ENCODE assay signal across 5 cellular contexts in genomic region chr7:6933954-6934632, GRCh38.
A peak's percentile ranks its signal among the peaks of the same experiment; 100 is the strongest.
DNase-seq lines count a peak whose midpoint lies in the region; ATAC-seq, FAIRE-seq and TF ChIP-seq lines count a peak whose summit lies in the region.
"Not testable (repeated sequence)": the region's sequence is repeated elsewhere in the genome, so short reads cannot be mapped to it uniquely, and the experiment has no call there.

No MANE protein-coding gene starts in this region.

- CTCF ChIA-PET in K562 (lab: Yijun Ruan, JAX; ENCODE audit: low intra/inter-chr PET ratio); HepG2 (lab: Yijun Ruan, JAX; ENCODE audit: low intra/inter-chr PET ratio, low total read pairs): not testable (repeated sequence)
- CTCF ChIA-PET in H1 (lab: Charles Lee; ENCODE audit: partially characterized antibody) = interaction anchor here (1.0 kb wide), 1 partner anchor 76 kb away, joined by 3 read pairs; no protein-coding TSS in a partner anchor

- not testable (repeated sequence) for H2AFZ ChIP-seq in K562 (ENCODE audit: low read depth, low read length); H1 (ENCODE audit: low read length); HepG2 (ENCODE audit: low read length); neuronal stem cell (ENCODE audit: low read length)

- H3K4me1 Mint-ChIP-seq in T-helper 17 cell = not testable (repeated sequence)

- WGBS in K562 (ENCODE audit: insufficient coverage, low coverage, missing lambda C conversion rate) = 49% methylated on average over 14 of the region's 17 CpGs
- 93% methylated on average over 15 of the region's 17 CpGs; no CpG with 5 or more reads in 1 of the 2 experiments for WGBS in H1 (ENCODE audit: extremely low coverage in 1 of 2, insufficient coverage in 1 of 2, insufficient read length in 1 of 2, insufficient replicate concordance in 2 of 2, low coverage in 1 of 2, low lambda C conversion rate in 2 of 2, missing lambda C conversion rate in 1 of 2), 2 experiments
- WGBS in HepG2 (ENCODE audit: low lambda C conversion rate) = 67% methylated on average over 17 of the region's 17 CpGs
- WGBS in neuronal stem cell (ENCODE audit: extremely low coverage in 2 of 2, insufficient read length in 2 of 2, insufficient replicate concordance in 1 of 2), 2 donors = no CpG with 5 or more reads among the region's 17 CpGs

- not testable (repeated sequence) for H3K9me1 ChIP-seq in K562 (ENCODE audit: control insufficient read depth, insufficient read depth, low read length)

- FAIRE-seq in K562 (lab: Jason Lieb, UNC); H1 (lab: Jason Lieb, UNC); HepG2 (lab: Jason Lieb, UNC): not testable (repeated sequence)

- not testable (repeated sequence) for H3K23me2 ChIP-seq in H1 (ENCODE audit: low read depth, low read length)

- H2BK120ac ChIP-seq in H1 (replicated peaks; ENCODE audit: low read depth, low read length); neuronal stem cell (ENCODE audit: low read depth, low read length): not testable (repeated sequence)

- H4K5ac ChIP-seq in H1 (ENCODE audit: insufficient read length, low read depth, low read length) = not testable (repeated sequence)

- not testable (repeated sequence) for TF ChIP-seq CTCF in K562 (IDR thresholded peaks at IDR 0.05 in 2 of 3, conservative IDR thresholded peaks at IDR 0.05 in 1 of 3; ENCODE audit: insufficient read depth in 2 of 3, low read depth in 1 of 3, low read length in 3 of 3); H1 (IDR thresholded peaks at IDR 0.05; ENCODE audit: control extremely low read depth in 1 of 3, insufficient read depth in 1 of 3, low read depth in 1 of 3, low read length in 3 of 3); HepG2 (CRISPR knock-in tag; IDR thresholded peaks at IDR 0.05)

- TF ChIP-seq EP300 in K562 (IDR thresholded peaks at IDR 0.05; ENCODE audit: low read length); H1 (IDR thresholded peaks at IDR 0.05; ENCODE audit: borderline replicate concordance in 1 of 2, low read depth in 2 of 2, low read length in 2 of 2); HepG2 (IDR thresholded peaks at IDR 0.05; ENCODE audit: low read depth in 2 of 2, low read length in 2 of 2); HepG2 (CRISPR knock-in tag; IDR thresholded peaks at IDR 0.05; ENCODE audit: borderline replicate concordance): not testable (repeated sequence)

- not testable (repeated sequence) for H2BK5ac ChIP-seq in H1 (ENCODE audit: low read depth, low read length); neuronal stem cell (ENCODE audit: low read length)

- H3K27ac Mint-ChIP-seq in T-helper 17 cell = peak overlapping the region; percentile 62

- TF ChIP-seq RAD21 in K562 (CRISPR knock-in tag; conservative IDR thresholded peaks at IDR 0.05 in 1 of 2, IDR thresholded peaks at IDR 0.05 in 1 of 2); H1 (IDR thresholded peaks at IDR 0.05 in 1 of 2, conservative IDR thresholded peaks at IDR 0.05 in 1 of 2; ENCODE audit: low read depth in 2 of 2, low read length in 2 of 2); HepG2 (CRISPR knock-in tag; IDR thresholded peaks at IDR 0.05): not testable (repeated sequence)

- H3K56ac ChIP-seq in H1 (replicated peaks; ENCODE audit: insufficient read length, low read depth, low read length) = not testable (repeated sequence)

- not testable (repeated sequence) for H2BK20ac ChIP-seq in H1 (ENCODE audit: low read length)

- not testable (repeated sequence) for H3K27me3 ChIP-seq in K562 (ENCODE audit: control insufficient read depth in 2 of 2, insufficient read depth in 2 of 2, low read length in 2 of 2); H1 (replicated peaks in 1 of 4; ENCODE audit: control insufficient read depth in 3 of 4, extremely low read depth in 1 of 4, insufficient read depth in 3 of 4, low read length in 3 of 4); HepG2 (ENCODE audit: control insufficient read depth in 1 of 2, insufficient read depth in 2 of 2, low read length in 2 of 2); neuronal stem cell (ENCODE audit: control insufficient read depth in 3 of 3, insufficient read depth in 3 of 3, low read depth in 1 of 3, low read length in 3 of 3)

- TF ChIP-seq POLR2A in K562 (conservative IDR thresholded peaks at IDR 0.05); H1 (IDR thresholded peaks at IDR 0.05; ENCODE audit: control extremely low read depth in 1 of 2, low read depth in 2 of 2, low read length in 2 of 2); HepG2 (IDR thresholded peaks at IDR 0.05; ENCODE audit: insufficient read depth in 1 of 2, low read depth in 2 of 2, low read length in 2 of 2): not testable (repeated sequence)

- in situ Hi-C loops in K562 (cut with MboI); HepG2 (cut with HindIII; ENCODE audit: extremely low pct_ligation_motif_present, low pct_unique_long_range_greater_than_20kb): not testable (repeated sequence)

- not testable (repeated sequence) for H4K91ac ChIP-seq in H1 (replicated peaks; ENCODE audit: insufficient read length, low read length); neuronal stem cell (ENCODE audit: low read depth, low read length, poor library complexity)

- not testable (repeated sequence) for H3K4me3 ChIP-seq in K562; H1 (ENCODE audit: extremely low read depth in 1 of 4, insufficient read depth in 2 of 4, low read depth in 3 of 4, low read length in 4 of 4); HepG2 (replicated peaks in 1 of 3; ENCODE audit: insufficient read depth in 1 of 3, low read depth in 2 of 3, low read length in 3 of 3); neuronal stem cell (ENCODE audit: low read length in 2 of 2)

- not testable (repeated sequence) for H3K36me3 ChIP-seq in K562 (ENCODE audit: control insufficient read depth, insufficient read depth, low read length); H1 (ENCODE audit: control insufficient read depth in 2 of 4, insufficient read depth in 4 of 4, low read length in 3 of 4); HepG2 (replicated peaks in 1 of 2; ENCODE audit: control insufficient read depth in 1 of 2, insufficient read depth in 2 of 2, low read length in 2 of 2); neuronal stem cell (replicated peaks in 1 of 2; ENCODE audit: control insufficient read depth in 2 of 2, insufficient read depth in 2 of 2, low read length in 2 of 2)

- H3K79me2 ChIP-seq in K562 (ENCODE audit: control insufficient read depth, insufficient read depth, low read length); H1 (ENCODE audit: control insufficient read depth in 1 of 2, insufficient read depth in 2 of 2, low read length in 2 of 2); HepG2 (ENCODE audit: insufficient read depth, low read length): not testable (repeated sequence)

- not testable (repeated sequence) for H2BK15ac ChIP-seq in H1 (ENCODE audit: low read length); neuronal stem cell (ENCODE audit: low read length)

- not testable (repeated sequence) for H3K27ac ChIP-seq in K562 (ENCODE audit: extremely low read depth, low read depth, low read length); H1 (ENCODE audit: low read depth, low read length); HepG2 (ENCODE audit: extremely low read length, insufficient read depth, low read length); neuronal stem cell (replicated peaks; ENCODE audit: low read length)

- not testable (repeated sequence) for BruUV-seq in K562 (replicated peaks; lab: Mats Ljungman, UMichigan); HepG2 (replicated peaks; lab: Mats Ljungman, UMichigan)

- not testable (repeated sequence) for DNase-seq in T-helper 17 cell; K562 (ENCODE audit: extremely low read depth in 1 of 4, low spot score in 3 of 4); H1 (ENCODE audit: low read depth in 1 of 2, low spot score in 2 of 2); HepG2 (ENCODE audit: low spot score); neuronal stem cell (ENCODE audit: low spot score)

- not testable (repeated sequence) for H3K4me2 ChIP-seq in K562 (ENCODE audit: insufficient read depth, low read length); H1 (ENCODE audit: insufficient read depth in 1 of 2, low read depth in 2 of 2, low read length in 2 of 2); HepG2 (ENCODE audit: low read depth, low read length); neuronal stem cell (ENCODE audit: insufficient read depth, low read length, poor library complexity, severe bottlenecking)

- not testable (repeated sequence) for H2AK5ac ChIP-seq in H1 (ENCODE audit: low read depth, low read length)
- peak overlapping the region; percentile 56 for H2AK5ac ChIP-seq in neuronal stem cell (ENCODE audit: low read depth, low read length)

- not testable (repeated sequence) for H3K9me3 ChIP-seq in T-helper 17 cell (ENCODE audit: control insufficient read depth, low read length, poor library complexity, severe bottlenecking); K562 (replicated peaks; ENCODE audit: control insufficient read depth, insufficient read depth, low read depth, low read length); H1 (ENCODE audit: insufficient read depth in 2 of 2, low read depth in 1 of 2, low read length in 1 of 2); HepG2 (ENCODE audit: low read length); neuronal stem cell (replicated peaks in 1 of 2; ENCODE audit: control insufficient read depth in 2 of 2, insufficient read depth in 1 of 2, low read depth in 1 of 2, low read length in 2 of 2)

- not testable (repeated sequence) for H3K23ac ChIP-seq in H1 (ENCODE audit: insufficient read length); neuronal stem cell (ENCODE audit: low read depth, low read length, poor library complexity)

- not testable (repeated sequence) for H3K14ac ChIP-seq in H1 (ENCODE audit: insufficient read length); neuronal stem cell (ENCODE audit: low read length)

- ATAC-seq in T-helper 17 cell, K562, HepG2: not testable (repeated sequence)

- not testable (repeated sequence) for H4K8ac ChIP-seq in H1 (ENCODE audit: extremely low read depth, insufficient read depth, low read length); neuronal stem cell (ENCODE audit: low read depth, low read length)

- not testable (repeated sequence) for H3K4me1 ChIP-seq in K562 (replicated peaks in 1 of 2; ENCODE audit: control insufficient read depth in 2 of 2, insufficient read depth in 2 of 2, low read length in 2 of 2); H1 (replicated peaks in 1 of 4; ENCODE audit: control insufficient read depth in 3 of 4, insufficient read depth in 4 of 4, low read length in 3 of 4); neuronal stem cell (ENCODE audit: control insufficient read depth in 2 of 2, insufficient read depth in 1 of 2, low read depth in 1 of 2, low read length in 2 of 2)
- peaks cover 10% of the 10 kb centered on the region; the same call in 1 of the 2 replicates for H3K4me1 ChIP-seq in HepG2 (ENCODE audit: insufficient read depth, low read length)

- POLR2A ChIA-PET in K562 (lab: Yijun Ruan, JAX); H1 (lab: Charles Lee; ENCODE audit: partially characterized antibody); HepG2 (lab: Yijun Ruan, JAX): not testable (repeated sequence)

- not testable (repeated sequence) for H3K79me1 ChIP-seq in H1 (ENCODE audit: low read depth, low read length); neuronal stem cell (ENCODE audit: low read depth, low read length)

- not testable (repeated sequence) for H3K27me3 Mint-ChIP-seq in T-helper 17 cell

- H3K36me3 Mint-ChIP-seq in T-helper 17 cell (ENCODE audit: low read depth) = not testable (repeated sequence)

- H3K9ac ChIP-seq in K562 (ENCODE audit: insufficient read depth in 1 of 2, low read depth in 2 of 2, low read length in 2 of 2); H1 (replicated peaks in 1 of 4; ENCODE audit: extremely low read depth in 1 of 4, low read depth in 3 of 4, low read length in 3 of 4); HepG2 (ENCODE audit: insufficient read depth, low read depth, low read length): not testable (repeated sequence)
- H3K9ac ChIP-seq in neuronal stem cell (ENCODE audit: low read depth, low read length, poor library complexity) = peak overlapping the region; percentile 30

- H4K20me1 ChIP-seq in K562 (replicated peaks; ENCODE audit: control insufficient read depth, insufficient read depth, low read length); H1 (replicated peaks in 1 of 2; ENCODE audit: control insufficient read depth in 1 of 2, insufficient read depth in 2 of 2, low read length in 2 of 2); HepG2 (ENCODE audit: insufficient read depth, low read length): not testable (repeated sequence)

- H3K18ac ChIP-seq in H1 (ENCODE audit: extremely low read depth, low read length); neuronal stem cell (ENCODE audit: low read length): not testable (repeated sequence)

- not testable (repeated sequence) for H3K4me3 Mint-ChIP-seq in T-helper 17 cell

- intact Hi-C loops in K562 (cut with micrococcal nuclease); HepG2 (cut with micrococcal nuclease; ENCODE audit: unreplicated experiment): not testable (repeated sequence)

- not testable (repeated sequence) for H2BK12ac ChIP-seq in H1 (ENCODE audit: low read depth, low read length); neuronal stem cell (ENCODE audit: low read length)

- not testable (repeated sequence) for H3K4ac ChIP-seq in H1 (replicated peaks; ENCODE audit: insufficient read length, low read depth, low read length); neuronal stem cell (ENCODE audit: low read length)
